In the genomic region with DNA sequence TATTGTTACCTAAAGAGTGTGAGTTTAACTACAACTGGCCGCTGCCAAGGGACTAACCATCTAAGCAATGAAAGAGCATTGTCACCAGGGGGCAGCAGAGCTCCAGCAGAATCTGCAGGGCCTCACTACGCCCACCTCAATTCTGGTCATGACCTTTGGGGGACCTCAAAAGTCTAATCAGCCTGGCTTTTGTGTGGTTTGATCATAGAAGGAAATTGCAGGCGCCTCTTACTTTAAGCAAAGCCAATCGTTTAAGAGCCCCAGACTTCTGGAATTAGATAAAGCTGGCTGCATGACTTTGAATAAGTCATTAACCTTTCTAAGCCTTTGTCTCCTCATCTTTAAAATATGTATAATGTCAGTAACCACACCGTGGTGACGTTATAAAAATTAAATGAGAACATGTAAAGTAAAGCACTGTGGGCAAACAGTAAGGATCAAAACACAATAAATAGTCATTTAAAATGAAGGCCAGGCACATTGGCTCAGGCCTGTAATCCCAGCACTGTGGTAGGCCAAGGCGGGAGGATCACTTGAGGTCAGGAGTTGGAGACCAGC, we compare ENCODE assay signal across 8 cellular contexts. TPM values are rescaled to one million over a fixed set of nuclear protein-coding genes. Genes with fewer than 3 reads are reported as not detected.
DNase-seq lines count a peak whose midpoint lies in the region; ATAC-seq and TF ChIP-seq lines count a peak whose summit lies in the region.

No MANE protein-coding gene starts in this region.

- peaks cover 2% of the 10 kb centered on the region for H3K27me3 Mint-ChIP-seq in progenitor cell of endocrine pancreas

- ATAC-seq in GM21447 (IDR thresholded peaks at IDR 0.05; ENCODE audit: unreplicated experiment) = no peak

- peak; percentile 1 for DNase-seq in NK-92 treated with Interleukin-12 subunit alpha and Interleukin-12 subunit beta, amount 100 ng/mL, for 24 hours (lab: John Stamatoyannopoulos, UW)
- DNase-seq in NK-92 (lab: John Stamatoyannopoulos, UW; ENCODE audit: unreplicated experiment) (no peak), HUDEP-2 (lab: John Stamatoyannopoulos, UW; ENCODE audit: unreplicated experiment in 76 of 76) (peak in 43 of 76 experiments; percentile 2 to 66 (median 21)), SW480 (ENCODE audit: low spot score) (peak; percentile 65), epithelial cell of esophagus (ENCODE audit: low read depth) (peak; percentile 59), progenitor cell of endocrine pancreas (ENCODE audit: low spot score, unreplicated experiment) (peak; percentile 57), kidney glomerular epithelial cell (lab: John Stamatoyannopoulos, UW) (no peak)

- H3K4me3 Mint-ChIP-seq in progenitor cell of endocrine pancreas (ENCODE audit: low read depth) = no peak overlapping the region

- TF ChIP-seq CTCF in epithelial cell of esophagus (IDR thresholded peaks at IDR 0.05; ENCODE audit: insufficient read depth, low read depth, low read length, missing control alignments) (peak; percentile 84), progenitor cell of endocrine pancreas (IDR thresholded peaks at IDR 0.05; ENCODE audit: unreplicated experiment) (peak; percentile 89)

- no peaks in the 10 kb centered on the region for H3K9me3 Mint-ChIP-seq in progenitor cell of endocrine pancreas (ENCODE audit: low read depth)

- H3K27ac Mint-ChIP-seq in progenitor cell of endocrine pancreas = no peak overlapping the region

- H3K4me1 Mint-ChIP-seq in progenitor cell of endocrine pancreas (ENCODE audit: low read depth) = peaks cover 2% of the 10 kb centered on the region

- H3K36me3 Mint-ChIP-seq in progenitor cell of endocrine pancreas (ENCODE audit: insufficient read depth) = no peaks in the 10 kb centered on the region

- no peak overlapping the region for H3K4me3 ChIP-seq in epithelial cell of esophagus (ENCODE audit: low read length)

RNA-seq across cellular contexts. Expression of gene TBX3, which starts 58.6 kb away (rescaled TPM):
- 16.3 and 22.7 TPM in 2 replicates for total RNA-seq in progenitor cell of endocrine pancreas

Comparison
In these comparisons a context has a peak if more than half of its experiments do, and no peak if none do; other contexts are left out.
1. DNase-seq: peak in NK-92 treated with Interleukin-12 subunit alpha and Interleukin-12 subunit beta, amount 100 ng/mL, for 24 hours (single experiment), HUDEP-2 (43 of 76), SW480 (single experiment), epithelial cell of esophagus (single experiment) and progenitor cell of endocrine pancreas (single experiment); none in NK-92 (single experiment) and kidney glomerular epithelial cell (single experiment).